In genomic region chr16:80667925-80668324, GRCh38 we compare ENCODE assay signal across 24 cellular contexts.
"Had no signal": no experiment of that assay in that cellular context is flagged by ENCODE, and none has a peak within 500 bp of the region (broad histone marks: within the 10 kb centered on the region; RNA-seq: fewer than 3 reads in every experiment).

No MANE protein-coding gene starts in this region.

- DNase-seq: naive thymus-derived CD8-positive, alpha-beta T cell; nephron progenitor cell; occipital lobe; ovary; psoas muscle; right cardiac atrium; right lobe of liver; sigmoid colon; small intestine; stimulated activated CD4-positive, alpha-beta T cell treated with anti-CD3 and anti-CD28 coated beads, Interleukin-15, amount 100 ng/mL, for 24 hours; stimulated activated CD4-positive, alpha-beta T cell treated with anti-CD3 and anti-CD28 coated beads, Interleukin-2, amount 100 ng/mL, for 24 hours; stimulated activated CD4-positive, alpha-beta T cell treated with anti-CD3 and anti-CD28 coated beads, Interleukin-2, amount 100 ng/mL, for 48 hours; stimulated activated CD4-positive, alpha-beta T cell treated with anti-CD3 and anti-CD28 coated beads, Interleukin-4, amount 100 ng/mL, for 4 hours; stimulated activated CD8-positive, alpha-beta memory T cell treated with anti-CD3 and anti-CD28 coated beads, Interleukin-4, amount 100 ng/mL, for 48 hours; stimulated activated naive CD4-positive, alpha-beta T cell; stimulated activated naive CD8-positive, alpha-beta T cell treated with anti-CD3 and anti-CD28 coated beads, Interleukin-15, amount 100 ng/mL, for 72 hours; stimulated activated naive CD8-positive, alpha-beta T cell treated with anti-CD3 and anti-CD28 coated beads, Interleukin-15, Interleukin-2, amounts not matched to agents 100 U/mL and 50 U/mL, for 24 hours; testis; tibial artery; transverse colon; upper lobe of right lung; uterus had no signal

- ATAC-seq: naive thymus-derived CD8-positive, alpha-beta T cell; natural killer cell treated with Interleukin-12 subunit alpha and Interleukin-12 subunit beta and Interleukin-15 and Interleukin-18, amount 100 ng/mL, for 72 hours; right cardiac atrium; right lobe of liver; stimulated activated memory B cell treated with anti-CD40 and anti-IgM and Interleukin-4, amounts not matched to agents 10 μg/mL and 1 μg/mL and 100 μg/mL, for 72 hours; stimulated activated naive CD8-positive, alpha-beta T cell treated with anti-CD3 and anti-CD28 coated beads, Interleukin-15, amount 100 ng/mL, for 72 hours; stimulated activated naive CD8-positive, alpha-beta T cell treated with anti-CD3 and anti-CD28 coated beads, Interleukin-15, Interleukin-2, amounts not matched to agents 100 U/mL and 50 U/mL, for 24 hours; upper lobe of right lung had no signal
